ENCODE assay signal across 8 cellular contexts in genomic region chr7:151520419-151521229, GRCh38. TPM values are rescaled to one million over a fixed set of nuclear protein-coding genes. Genes with fewer than 3 reads are reported as not detected.
DNase-seq lines count a peak whose midpoint lies in the region; ATAC-seq and TF ChIP-seq lines count a peak whose summit lies in the region.

No MANE protein-coding gene starts in this region.

- H3K9me3 ChIP-seq in esophagus muscularis mucosa: no peaks in the 10 kb centered on the region

- TF ChIP-seq CTCF in GM12865 (IDR thresholded peaks at IDR 0.05; ENCODE audit: insufficient read depth, low read depth, low read length, missing control alignments) (no peak), esophagus muscularis mucosa (IDR thresholded peaks at IDR 0.05) (no peak), nephron (IDR thresholded peaks at IDR 0.05; ENCODE audit: unreplicated experiment in 3 of 3) (no peak)

- peaks cover 29 to 37% (median 34%) of the 10 kb centered on the region in 4 donors for H3K4me1 ChIP-seq in esophagus muscularis mucosa

- DNase-seq in GM12865 (ENCODE audit: low read depth): peak; percentile 61
- DNase-seq in M059J (ENCODE audit: low read depth): peak; percentile 60
- peak; percentile 28 for DNase-seq in activated T-cell treated with anti-CD3 and anti-CD28 coated beads, Interleukin-2, amount 50 U/mL, for 4 hours
- no peak for DNase-seq in esophagus muscularis mucosa (ENCODE audit: extremely low spot score)
- no peak for DNase-seq in occipital lobe (lab: John Stamatoyannopoulos, UW)

- no peak for TF ChIP-seq POLR2A in esophagus muscularis mucosa (IDR thresholded peaks at IDR 0.05; ENCODE audit: low read depth)

- 31% methylated on average over 9 of the region's 53 CpGs for WGBS in esophagus muscularis mucosa

- peaks cover 29% of the 10 kb centered on the region for H3K4me1 Mint-ChIP-seq in activated T-cell treated with anti-CD3 and anti-CD28 coated beads, Interleukin-2, amount 50 U/mL, for 4 hours (ENCODE audit: low read depth)
- H3K4me1 Mint-ChIP-seq in nephron: peaks cover 25% of the 10 kb centered on the region

- no peaks in the 10 kb centered on the region for H3K9me3 Mint-ChIP-seq in activated T-cell treated with anti-CD3 and anti-CD28 coated beads, Interleukin-2, amount 50 U/mL, for 4 hours
- peaks cover 4% of the 10 kb centered on the region for H3K9me3 Mint-ChIP-seq in nephron

- peak overlapping the region; percentile 90 for H3K4me3 Mint-ChIP-seq in activated T-cell treated with anti-CD3 and anti-CD28 coated beads, Interleukin-2, amount 50 U/mL, for 4 hours
- H3K4me3 Mint-ChIP-seq in nephron: peak overlapping the region; percentile 89 to 93 (median 91)

- H3K36me3 Mint-ChIP-seq in activated T-cell treated with anti-CD3 and anti-CD28 coated beads, Interleukin-2, amount 50 U/mL, for 4 hours (ENCODE audit: insufficient read depth): peaks cover 3% of the 10 kb centered on the region
- H3K36me3 Mint-ChIP-seq in nephron (ENCODE audit: low read depth): peaks cover 3% of the 10 kb centered on the region

- intact Hi-C loops in esophagus muscularis mucosa (cut with DNase I): no loop called here

- H3K36me3 ChIP-seq in esophagus muscularis mucosa: no peaks in the 10 kb centered on the region

- H3K27me3 Mint-ChIP-seq in activated T-cell treated with anti-CD3 and anti-CD28 coated beads, Interleukin-2, amount 50 U/mL, for 4 hours (ENCODE audit: low read depth): no peaks in the 10 kb centered on the region
- no peaks in the 10 kb centered on the region for H3K27me3 Mint-ChIP-seq in nephron (ENCODE audit: low read depth)

- peak overlapping the region; percentile 99 for H3K27ac Mint-ChIP-seq in nephron

- ATAC-seq in activated T-cell treated with anti-CD3 and anti-CD28 coated beads, Interleukin-2, amount 50 U/mL, for 4 hours: no peak
- no peak for ATAC-seq in HG03439 (IDR thresholded peaks at IDR 0.05; ENCODE audit: unreplicated experiment)

- H3K4me3 ChIP-seq in GM12865 (ENCODE audit: low read depth, low read length): peak overlapping the region; percentile 66
- peak overlapping the region; percentile 71 to 99 (median 86) for H3K4me3 ChIP-seq in esophagus muscularis mucosa

- peak overlapping the region; percentile 97 to 100 (median 100) for H3K27ac ChIP-seq in esophagus muscularis mucosa (replicated peaks in 1 of 4)
- H3K27ac ChIP-seq in temporal lobe (ENCODE audit: low read depth, low read length): peak overlapping the region; percentile 89

- H3K27me3 ChIP-seq in esophagus muscularis mucosa: no peaks in the 10 kb centered on the region

- no peak for TF ChIP-seq EP300 in esophagus muscularis mucosa (IDR thresholded peaks at IDR 0.05)

RNA-seq across cellular contexts. Expression of gene RHEB, which starts 0.9 kb away (rescaled TPM):
- 168 and 238 TPM in 2 replicates for total RNA-seq in M059J (2014; rRNA removed; shearing (Covaris generic))
- total RNA-seq in activated T-cell treated with anti-CD3 and anti-CD28 coated beads, Interleukin-2, amount 50 U/mL, for 4 hours: 10 to 100 TPM; 54.9 to 57.4 (median 55.6) TPM
- 100 to 1,000 TPM in 3 of 4 donors, 10 to 100 TPM in 1; 98.5 to 187 (median 163) TPM for total RNA-seq in esophagus muscularis mucosa
- total RNA-seq in temporal lobe: 68.1 TPM
- 83.9 TPM for total RNA-seq in occipital lobe

Comparison
In these comparisons a context has a peak if more than half of its experiments do, and no peak if none do; other contexts are left out.
1. DNase-seq: peak in GM12865 (single experiment), M059J (single experiment) and activated T-cell treated with anti-CD3 and anti-CD28 coated beads, Interleukin-2, amount 50 U/mL, for 4 hours (single experiment); none in esophagus muscularis mucosa (single experiment) and occipital lobe (single experiment).